ENCODE assay signal across 13 cellular contexts in genomic region chr14:103653802-103654201, GRCh38. TPM values are rescaled to one million over a fixed set of nuclear protein-coding genes. Genes with fewer than 3 reads are reported as not detected.
DNase-seq lines count a peak whose midpoint lies in the region; ATAC-seq and TF ChIP-seq lines count a peak whose summit lies in the region.
"Had no signal": no experiment of that assay in that cellular context is flagged by ENCODE, and none has a peak within 500 bp of the region (broad histone marks: within the 10 kb centered on the region; RNA-seq: fewer than 3 reads in every experiment).

No MANE protein-coding gene starts in this region.

- peaks cover 13% of the 10 kb centered on the region for H3K36me3 Mint-ChIP-seq in activated CD4-positive, alpha-beta T cell treated with anti-CD3 and anti-CD28 coated beads for 36 hours (ENCODE audit: low read depth)
- H3K36me3 Mint-ChIP-seq in brain (peaks cover 45% of the 10 kb centered on the region), memory B cell (peaks cover 22% of the 10 kb centered on the region)

- no peak for TF ChIP-seq CTCF in brain (conservative IDR thresholded peaks at IDR 0.05)
- TF ChIP-seq CTCF in stomach (IDR thresholded peaks at IDR 0.05), result no peak

- peaks cover 9% of the 10 kb centered on the region for H3K4me1 Mint-ChIP-seq in activated CD4-positive, alpha-beta T cell treated with anti-CD3 and anti-CD28 coated beads for 36 hours
- H3K4me1 Mint-ChIP-seq in brain (peaks cover 38% of the 10 kb centered on the region), memory B cell (peaks cover 22% of the 10 kb centered on the region)

- no peak overlapping the region for H3K4me3 Mint-ChIP-seq in activated CD4-positive, alpha-beta T cell treated with anti-CD3 and anti-CD28 coated beads for 36 hours
- peak overlapping the region in 2 of 5 experiments; percentile 3 to 20 for H3K4me3 Mint-ChIP-seq in brain
- no peak overlapping the region for H3K4me3 Mint-ChIP-seq in memory B cell

- H3K27ac ChIP-seq in stomach, result peak overlapping the region in 3 of 5 donors; percentile 19 to 68 (median 35)
- H3K27ac ChIP-seq: A549 had no signal

- no peak for TF ChIP-seq EP300 in stomach (IDR thresholded peaks at IDR 0.05)

- no peaks in the 10 kb centered on the region for H3K27me3 ChIP-seq in stomach
- H3K27me3 ChIP-seq: body of pancreas had no signal

- in situ Hi-C loops in KBM-7 (cut with MboI; ENCODE audit: low pct_unique_long_range_greater_than_20kb, low sequenced_read_pairs), result no loop called here

- POLR2A ChIA-PET in activated CD4-positive, alpha-beta T cell treated with anti-CD3 and anti-CD28 coated beads for 36 hours (lab: Charles Lee), result no interaction called here

- peak overlapping the region; percentile 84 for H3K27ac Mint-ChIP-seq in activated CD4-positive, alpha-beta T cell treated with anti-CD3 and anti-CD28 coated beads for 36 hours
- H3K27ac Mint-ChIP-seq in brain (peak overlapping the region; percentile 36 to 93 (median 70)), memory B cell (peak overlapping the region; percentile 64)

- H3K9me3 Mint-ChIP-seq in activated CD4-positive, alpha-beta T cell treated with anti-CD3 and anti-CD28 coated beads for 36 hours (ENCODE audit: low read depth), result no peaks in the 10 kb centered on the region
- H3K9me3 Mint-ChIP-seq in brain (no peaks in the 10 kb centered on the region), memory B cell (no peaks in the 10 kb centered on the region)

- TF ChIP-seq POLR2A in stomach (IDR thresholded peaks at IDR 0.05), result no peak

- peaks cover 19 to 73% (median 43%) of the 10 kb centered on the region in 4 donors for H3K4me1 ChIP-seq in stomach

- ATAC-seq in activated CD4-positive, alpha-beta T cell treated with anti-CD3 and anti-CD28 coated beads for 36 hours, result no peak
- ATAC-seq in memory B cell (ENCODE audit: low read depth), result no peak
- ATAC-seq: A549, body of pancreas, K562 had no signal

- no peak overlapping the region for H3K4me3 ChIP-seq in stomach
- H3K4me3 ChIP-seq: A549, body of pancreas, K562 had no signal

- WGBS in stomach, 5 donors, result 76 to 92% (median 88%) methylated on average over 4 of the region's 4 CpGs

- CTCF ChIA-PET in activated CD4-positive, alpha-beta T cell treated with anti-CD3 and anti-CD28 coated beads for 36 hours (lab: Charles Lee), result no interaction called here

- intact Hi-C loops in activated CD4-positive, alpha-beta T cell treated with anti-CD3 and anti-CD28 coated beads for 36 hours (cut with DNase I, micrococcal nuclease), result no loop called here
- intact Hi-C loops in stomach (cut with DNase I; ENCODE audit: low total_unique reads), result no loop called here

- no peaks in the 10 kb centered on the region for H3K27me3 Mint-ChIP-seq in activated CD4-positive, alpha-beta T cell treated with anti-CD3 and anti-CD28 coated beads for 36 hours
- H3K27me3 Mint-ChIP-seq in brain, result no peaks in the 10 kb centered on the region
- no peaks in the 10 kb centered on the region for H3K27me3 Mint-ChIP-seq in memory B cell

- peaks cover 40 to 59% (median 50%) of the 10 kb centered on the region in 4 donors for H3K36me3 ChIP-seq in stomach

- no peaks in the 10 kb centered on the region for H3K9me3 ChIP-seq in stomach
- H3K9me3 ChIP-seq: A549, body of pancreas had no signal

- DNase-seq in activated CD4-positive, alpha-beta T cell treated with anti-CD3 and anti-CD28 coated beads for 36 hours, result no peak
- no peak for DNase-seq in activated CD4-positive, alpha-beta T cell treated with anti-CD3 and anti-CD28 coated beads for 1 hour
- DNase-seq in memory B cell (ENCODE audit: low spot score in 2 of 2), result no peak
- DNase-seq in stomach, result no peak
- DNase-seq in NCI-H1436 treated with DMSO at 0.1 percent for 48 hours (lab: John Stamatoyannopoulos, UW), result no peak
- no peak for DNase-seq in KBM-7
- DNase-seq in midbrain (lab: John Stamatoyannopoulos, UW), result no peak
- DNase-seq: body of pancreas, mesendoderm, NCI-H526 treated with DMSO at 0.1 percent for 48 hours had no signal

RNA-seq across cellular contexts. Expression of gene KLC1, which starts 24.8 kb away (rescaled TPM):
- total RNA-seq in activated CD4-positive, alpha-beta T cell treated with anti-CD3 and anti-CD28 coated beads for 36 hours, result 100 to 1,000 TPM in 1 of 2 experiments, 10 to 100 TPM in 1; 97.4 to 113 TPM
- polyA plus RNA-seq in brain (ENCODE audit: insufficient read depth, low read depth, low replicate concordance) (186 TPM), stomach (10 to 100 TPM; 56.5 to 90.3 (median 61.8) TPM)
- total RNA-seq in stomach, result 100 to 1,000 TPM in 4 of 5 donors, 10 to 100 TPM in 1; 76.4 to 522 (median 201) TPM
